ENCODE assay signal across 10 cellular contexts in the genomic region with DNA sequence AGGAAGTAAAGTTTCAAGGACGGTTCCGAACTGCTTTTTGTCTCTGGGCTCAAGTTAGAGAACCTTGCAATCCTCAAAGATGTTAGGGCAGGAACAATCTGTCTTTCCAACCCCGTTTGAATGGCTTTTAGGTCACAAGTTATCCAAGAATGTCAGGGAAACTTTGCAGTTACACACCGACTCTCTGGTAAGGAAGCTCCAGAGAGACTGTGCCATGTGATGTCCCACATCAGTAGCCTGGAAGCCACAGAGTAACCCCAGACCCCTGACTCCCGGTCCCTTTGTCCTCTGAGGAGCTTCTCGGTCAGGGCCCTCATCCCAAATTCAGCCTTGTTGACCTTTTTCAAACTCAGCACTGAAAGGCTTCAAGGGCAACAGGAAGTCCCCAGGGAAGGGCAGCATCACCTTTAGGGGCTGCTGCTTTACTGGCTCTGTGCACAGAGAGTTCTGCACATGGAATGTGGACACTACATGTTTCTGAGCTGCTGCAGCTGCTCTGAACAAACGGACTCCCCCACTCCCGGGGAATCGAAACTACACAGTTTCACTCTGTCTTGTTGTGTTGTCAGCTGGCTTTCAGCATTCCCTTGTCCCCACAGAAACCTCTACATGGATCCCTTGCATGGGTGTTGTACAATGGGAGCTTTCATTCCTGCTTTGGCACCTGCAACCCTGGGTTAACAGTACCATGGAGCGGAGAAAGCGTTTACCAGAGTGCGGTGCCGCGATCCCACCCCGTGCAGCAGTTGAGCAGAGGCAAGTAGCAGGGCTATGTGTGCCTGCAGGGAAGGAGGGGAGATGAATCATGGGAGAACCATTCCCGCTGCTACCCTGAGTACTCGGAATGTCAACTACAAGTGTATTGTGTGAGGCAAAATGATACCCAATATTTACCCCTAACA.
DNase-seq lines count a peak whose midpoint lies in the region; ATAC-seq, FAIRE-seq and TF ChIP-seq lines count a peak whose summit lies in the region.
"Had no signal": no experiment of that assay in that cellular context is flagged by ENCODE, and none has a peak within 500 bp of the region (broad histone marks: within the 10 kb centered on the region; RNA-seq: fewer than 3 reads in every experiment).

No MANE protein-coding gene starts in this region.

- H2AFZ ChIP-seq in GM12878 (ENCODE audit: control insufficient read depth, low read depth, low read length): peak overlapping the region; percentile 23; the same call in 1 of the 2 replicates

- peaks cover 10% of the 10 kb centered on the region for H3K4me1 ChIP-seq in GM12878 (ENCODE audit: control insufficient read depth, insufficient read depth, low read length)

- RAD21 ChIA-PET in GM12878 (lab: Charles Lee; ENCODE audit: unreplicated experiment): interaction anchor here (1.2 to 1.7 kb wide), 2 partner anchors 408 to 410 kb away, joined by 3 to 13 read pairs; a partner anchor contains a TSS

- H3K36me3 ChIP-seq in GM12878 (ENCODE audit: control insufficient read depth in 2 of 2, insufficient read depth in 2 of 2, low read length in 1 of 2): no peaks in the 10 kb centered on the region

- no TSS peak for BruUV-seq in GM12878 (replicated peaks; lab: Mats Ljungman, UMichigan)

- intact Hi-C loops in GM12878 (cut with micrococcal nuclease; ENCODE audit: unreplicated experiment): loop anchor here (2.0 to 10.0 kb wide), 3 partner anchors 58 to 584 kb away; a partner anchor contains a TSS

- SMC1A ChIA-PET in GM12878 (lab: Charles Lee; ENCODE audit: uncharacterized antibody, unreplicated experiment): interaction anchor here (0.6 to 1.7 kb wide), 5 partner anchors 71 to 585 kb away, joined by 3 to 8 read pairs (median 3); a partner anchor contains a TSS

- POLR2A ChIA-PET in GM12878 (lab: Charles Lee): no interaction called here

- 34% methylated on average over 17 of the region's 17 CpGs for WGBS in GM12878 (ENCODE audit: insufficient coverage, insufficient replicate concordance, low lambda C conversion rate, missing lambda C conversion rate)

- no peak for TF ChIP-seq RAD21 in GM12878 (IDR thresholded peaks at IDR 0.05; ENCODE audit: insufficient read depth, low read depth, low read length)

- H3K9me3 ChIP-seq in GM12878 (replicated peaks; ENCODE audit: control insufficient read depth, insufficient read depth, low read length): no peaks in the 10 kb centered on the region

- no peaks in the 10 kb centered on the region for H3K79me2 ChIP-seq in GM12878 (ENCODE audit: control insufficient read depth, insufficient read depth, low read length)

- TF ChIP-seq CTCF in GM12878 (IDR thresholded peaks at IDR 0.05 in 2 of 3, conservative IDR thresholded peaks at IDR 0.05 in 1 of 3; ENCODE audit: control insufficient read depth in 2 of 3, extremely low read depth in 1 of 3, insufficient read depth in 1 of 3, low read depth in 3 of 3, low read length in 3 of 3): no peak

- H3K27me3 ChIP-seq in GM12878 (replicated peaks in 1 of 2; ENCODE audit: control insufficient read depth in 2 of 2, insufficient read depth in 2 of 2, low read length in 1 of 2): no peaks in the 10 kb centered on the region

- H3K4me3 ChIP-seq in GM12878: no peak overlapping the region

- FAIRE-seq in GM12878 (lab: Jason Lieb, UNC): no peak
- FAIRE-seq: islet of Langerhans, TTC549 had no signal

- no peak overlapping the region for H3K27ac ChIP-seq in GM12878 (ENCODE audit: control insufficient read depth, insufficient read depth)

- no peaks in the 10 kb centered on the region for H4K20me1 ChIP-seq in GM12878 (ENCODE audit: control insufficient read depth, insufficient read depth)

- ATAC-seq in HG02870 (IDR thresholded peaks at IDR 0.05; ENCODE audit: unreplicated experiment): peak; percentile 72
- ATAC-seq in GM12878: peak; percentile 80
- ATAC-seq in HG02623 (IDR thresholded peaks at IDR 0.05; ENCODE audit: unreplicated experiment): no peak

- CTCF ChIA-PET in GM12878 (lab: Yijun Ruan, JAX): interaction anchor here (1.5 to 1.7 kb wide), 3 partner anchors 21 to 584 kb away, joined by 5 to 10 read pairs (median 5); no protein-coding TSS in a partner anchor

- TF ChIP-seq POLR2A in GM12878 (IDR thresholded peaks at IDR 0.05; ENCODE audit: low read depth, low read length): no peak

- peak overlapping the region; percentile 9; the same call in 1 of the 2 replicates for H3K4me2 ChIP-seq in GM12878 (ENCODE audit: control insufficient read depth, insufficient read depth)

- no peak for TF ChIP-seq EP300 in GM12878 (IDR thresholded peaks at IDR 0.05; ENCODE audit: borderline replicate concordance in 1 of 2, control insufficient read depth in 1 of 2, low read depth in 2 of 2, low read length in 2 of 2)

- no peak for DNase-seq in GM12878 (ENCODE audit: low read depth, low spot score)
- DNase-seq in islet precursor cell: peak; percentile 62
- DNase-seq in smooth muscle cell of the brain vasculature (ENCODE audit: low read depth, low spot score): peak; percentile 47
- no peak for DNase-seq in NCI-H524 treated with DMSO at 0.1 percent for 48 hours (lab: John Stamatoyannopoulos, UW)
- DNase-seq in NCI-H1694 (lab: John Stamatoyannopoulos, UW): no peak
- no peak for DNase-seq in DMS79 treated with DMSO at 0.1 percent for 48 hours (lab: John Stamatoyannopoulos, UW)

- in situ Hi-C loops in GM12878 (cut with MboI): no loop called here

- no peak overlapping the region for H3K9ac ChIP-seq in GM12878 (ENCODE audit: control insufficient read depth, insufficient read depth, low read length)

TF ChIP-seq in GM12878, 131 proteins besides CTCF, POLR2A, EP300 and RAD21:
- TF ChIP-seq, protein P1, sequence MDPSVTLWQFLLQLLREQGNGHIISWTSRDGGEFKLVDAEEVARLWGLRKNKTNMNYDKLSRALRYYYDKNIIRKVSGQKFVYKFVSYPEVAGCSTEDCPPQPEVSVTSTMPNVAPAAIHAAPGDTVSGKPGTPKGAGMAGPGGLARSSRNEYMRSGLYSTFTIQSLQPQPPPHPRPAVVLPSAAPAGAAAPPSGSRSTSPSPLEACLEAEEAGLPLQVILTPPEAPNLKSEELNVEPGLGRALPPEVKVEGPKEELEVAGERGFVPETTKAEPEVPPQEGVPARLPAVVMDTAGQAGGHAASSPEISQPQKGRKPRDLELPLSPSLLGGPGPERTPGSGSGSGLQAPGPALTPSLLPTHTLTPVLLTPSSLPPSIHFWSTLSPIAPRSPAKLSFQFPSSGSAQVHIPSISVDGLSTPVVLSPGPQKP (IDR thresholded peaks at IDR 0.05; ENCODE audit: low read depth, low read length): no peak
- TF ChIP-seq SP1 (IDR thresholded peaks at IDR 0.05; ENCODE audit: low read depth, low read length): no peak
- no peak for TF ChIP-seq ETV6 (conservative IDR thresholded peaks at IDR 0.05 in 1 of 2, IDR thresholded peaks at IDR 0.05 in 1 of 2; ENCODE audit: borderline replicate concordance in 1 of 2, low read depth in 1 of 2)
- TF ChIP-seq, protein P2, sequence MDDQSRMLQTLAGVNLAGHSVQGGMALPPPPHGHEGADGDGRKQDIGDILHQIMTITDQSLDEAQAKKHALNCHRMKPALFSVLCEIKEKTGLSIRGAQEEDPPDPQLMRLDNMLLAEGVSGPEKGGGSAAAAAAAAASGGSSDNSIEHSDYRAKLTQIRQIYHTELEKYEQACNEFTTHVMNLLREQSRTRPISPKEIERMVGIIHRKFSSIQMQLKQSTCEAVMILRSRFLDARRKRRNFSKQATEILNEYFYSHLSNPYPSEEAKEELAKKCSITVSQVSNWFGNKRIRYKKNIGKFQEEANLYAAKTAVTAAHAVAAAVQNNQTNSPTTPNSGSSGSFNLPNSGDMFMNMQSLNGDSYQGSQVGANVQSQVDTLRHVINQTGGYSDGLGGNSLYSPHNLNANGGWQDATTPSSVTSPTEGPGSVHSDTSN (IDR thresholded peaks at IDR 0.05; ENCODE audit: insufficient replicate concordance, low read depth, low read length): no peak
- no peak for TF ChIP-seq ATF7 (IDR thresholded peaks at IDR 0.05; ENCODE audit: low read depth)
- no peak for TF ChIP-seq DPF2 (IDR thresholded peaks at IDR 0.05)
- no peak for TF ChIP-seq YBX1 (IDR thresholded peaks at IDR 0.05)
- TF ChIP-seq IKZF2 (IDR thresholded peaks at IDR 0.05): peak in 1 of 2 experiments; percentile 11; a peak in 2 of 4 replicates
- 0 out of 2 replicates have a peak, but pooled peaks have one; percentile 21 for TF ChIP-seq TCF12 (IDR thresholded peaks at IDR 0.05; ENCODE audit: low read depth, low read length)
- no peak for TF ChIP-seq YY1 (IDR thresholded peaks at IDR 0.05; ENCODE audit: low read depth, low read length)
- TF ChIP-seq, protein P3, sequence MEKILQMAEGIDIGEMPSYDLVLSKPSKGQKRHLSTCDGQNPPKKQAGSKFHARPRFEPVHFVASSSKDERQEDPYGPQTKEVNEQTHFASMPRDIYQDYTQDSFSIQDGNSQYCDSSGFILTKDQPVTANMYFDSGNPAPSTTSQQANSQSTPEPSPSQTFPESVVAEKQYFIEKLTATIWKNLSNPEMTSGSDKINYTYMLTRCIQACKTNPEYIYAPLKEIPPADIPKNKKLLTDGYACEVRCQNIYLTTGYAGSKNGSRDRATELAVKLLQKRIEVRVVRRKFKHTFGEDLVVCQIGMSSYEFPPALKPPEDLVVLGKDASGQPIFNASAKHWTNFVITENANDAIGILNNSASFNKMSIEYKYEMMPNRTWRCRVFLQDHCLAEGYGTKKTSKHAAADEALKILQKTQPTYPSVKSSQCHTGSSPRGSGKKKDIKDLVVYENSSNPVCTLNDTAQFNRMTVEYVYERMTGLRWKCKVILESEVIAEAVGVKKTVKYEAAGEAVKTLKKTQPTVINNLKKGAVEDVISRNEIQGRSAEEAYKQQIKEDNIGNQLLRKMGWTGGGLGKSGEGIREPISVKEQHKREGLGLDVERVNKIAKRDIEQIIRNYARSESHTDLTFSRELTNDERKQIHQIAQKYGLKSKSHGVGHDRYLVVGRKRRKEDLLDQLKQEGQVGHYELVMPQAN (conservative IDR thresholded peaks at IDR 0.05): no peak
- TF ChIP-seq, protein P4, sequence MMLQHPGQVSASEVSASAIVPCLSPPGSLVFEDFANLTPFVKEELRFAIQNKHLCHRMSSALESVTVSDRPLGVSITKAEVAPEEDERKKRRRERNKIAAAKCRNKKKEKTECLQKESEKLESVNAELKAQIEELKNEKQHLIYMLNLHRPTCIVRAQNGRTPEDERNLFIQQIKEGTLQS (IDR thresholded peaks at IDR 0.05; ENCODE audit: borderline replicate concordance, extremely low read depth, low read depth, low read length): no peak

Comparison
In these comparisons a context has a peak if more than half of its experiments do, and no peak if none do; other contexts are left out.
1. DNase-seq: peak in islet precursor cell (single experiment) and smooth muscle cell of the brain vasculature (single experiment); none in GM12878 (single experiment), NCI-H524 treated with DMSO at 0.1 percent for 48 hours (single experiment), NCI-H1694 (single experiment) and DMS79 treated with DMSO at 0.1 percent for 48 hours (single experiment).